In the genomic region with DNA sequence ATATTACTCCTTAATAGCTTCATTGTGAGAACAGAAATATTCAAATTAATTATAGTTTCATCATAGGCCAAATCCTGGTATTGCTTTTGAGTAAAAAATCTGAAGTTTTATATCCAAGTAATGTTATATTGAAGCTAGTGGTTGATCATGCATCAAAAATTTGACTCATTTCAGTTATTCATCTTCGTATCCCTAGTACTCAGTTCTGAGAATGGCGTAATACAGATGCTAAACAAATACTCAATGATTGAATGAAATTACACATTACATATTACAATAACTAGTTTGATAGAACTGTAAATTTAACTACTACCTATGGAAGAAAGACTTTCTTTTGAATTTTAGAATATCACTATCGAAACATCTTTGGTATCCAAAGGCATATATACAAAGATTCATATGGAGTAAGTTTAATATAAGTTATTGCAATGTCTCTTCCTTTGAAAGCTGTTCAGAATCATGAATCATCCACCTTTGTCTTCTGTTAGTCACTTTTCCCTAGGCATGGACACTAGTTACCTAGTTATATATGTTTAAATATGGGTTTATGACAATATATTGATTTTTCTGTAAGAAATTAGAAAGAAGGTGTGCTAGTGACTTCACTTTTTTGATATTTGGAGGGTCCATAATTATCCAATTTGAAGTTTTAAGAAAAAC, we compare ENCODE assay signal across 18 cellular contexts. TPM values are rescaled to one million over a fixed set of nuclear protein-coding genes. Genes with fewer than 3 reads are reported as not detected.
DNase-seq lines count a peak whose midpoint lies in the region; ATAC-seq, FAIRE-seq and TF ChIP-seq lines count a peak whose summit lies in the region.
"Had no signal": no experiment of that assay in that cellular context is flagged by ENCODE, and none has a peak within 500 bp of the region (broad histone marks: within the 10 kb centered on the region; RNA-seq: fewer than 3 reads in every experiment).

No MANE protein-coding gene starts in this region.

- H3K27me3 Mint-ChIP-seq in GM23338 (ENCODE audit: insufficient read depth, low read depth, poor library complexity): peaks cover 15% of the 10 kb centered on the region

- H3K9me3 ChIP-seq in pancreas: no peaks in the 10 kb centered on the region
- H3K9me3 ChIP-seq: SJSA1 had no signal

- 94 to 98% methylated on average over 3 of the region's 3 CpGs for WGBS in pancreas, 2 donors

- H3K27me3 ChIP-seq in GM23338 (ENCODE audit: insufficient read depth) (no peaks in the 10 kb centered on the region), foreskin keratinocyte (no peaks in the 10 kb centered on the region), pancreas (peaks cover 0 to 31% (median 2%) of the 10 kb centered on the region in 4 donors), H7 (ENCODE audit: control insufficient read depth, insufficient read depth, low read length) (no peaks in the 10 kb centered on the region)
- H3K27me3 ChIP-seq: SJSA1 had no signal

- H3K4me3 ChIP-seq in GM23338 (no peak overlapping the region), pancreas (no peak overlapping the region), H7 (ENCODE audit: insufficient read depth, low read depth, low read length) (no peak overlapping the region)
- H3K4me3 ChIP-seq: GM23248, SJSA1 had no signal

- H3K27ac Mint-ChIP-seq in GM23338: no peak overlapping the region

- CTCF ChIA-PET in RWPE1 (lab: Yijun Ruan, JAX): interaction anchor here (0.6 to 0.7 kb wide), 2 partner anchors 41 to 280 kb away, joined by 3 read pairs; no protein-coding TSS in a partner anchor

- no peaks in the 10 kb centered on the region for H3K9me2 ChIP-seq in GM23338 (ENCODE audit: insufficient read depth)

- H3K27ac ChIP-seq in GM23338 (ENCODE audit: low read depth) (no peak overlapping the region), RWPE1 (no peak overlapping the region), foreskin keratinocyte (no peak overlapping the region), pancreas (no peak overlapping the region)
- H3K27ac ChIP-seq: GM23248, SJSA1 had no signal

- H4K20me1 ChIP-seq in GM23338 (replicated peaks; ENCODE audit: insufficient read depth): no peaks in the 10 kb centered on the region

- peaks cover 23% of the 10 kb centered on the region for H3K79me2 ChIP-seq in GM23338 (replicated peaks; ENCODE audit: insufficient read depth)

- H2AFZ ChIP-seq in GM23338: no peak overlapping the region
- H2AFZ ChIP-seq: GM23248 had no signal

- H3K9me3 Mint-ChIP-seq in GM23338: no peaks in the 10 kb centered on the region; the same call in 2 of the 3 replicates

- DNase-seq in GM23338 (ENCODE audit: low spot score) (no peak), RWPE1 (ENCODE audit: low spot score) (peak; percentile 47), foreskin keratinocyte (peak in 1 of 2 donors; percentile 72), pancreas (no peak), 8988T (no peak), H7 (no peak), KG1 (lab: John Stamatoyannopoulos, UW) (no peak)
- no peak for DNase-seq in activated CD4-positive, CD25-positive, alpha-beta regulatory T cell (lab: John Stamatoyannopoulos, UW)
- DNase-seq: GDM1, GM23248, NCI-H187, NCI-H2107, NCI-H2227 treated with DMSO at 0.1 percent for 48 hours, NCI-H510A treated with DMSO at 0.1 percent for 48 hours, NCI-H774, OCI-M1 had no signal

- no peak for TF ChIP-seq CTCF in GM23338 (conservative IDR thresholded peaks at IDR 0.05; ENCODE audit: low read depth in 2 of 2)
- no peak for TF ChIP-seq CTCF in RWPE1 (conservative IDR thresholded peaks at IDR 0.05; ENCODE audit: low read depth)
- no peak for TF ChIP-seq CTCF in foreskin keratinocyte (conservative IDR thresholded peaks at IDR 0.05)
- no peak for TF ChIP-seq CTCF in pancreas (IDR thresholded peaks at IDR 0.05)

- FAIRE-seq in pancreas (lab: Jason Lieb, UNC): peak; percentile 29
- FAIRE-seq: GM19239 had no signal

- peaks cover 4% of the 10 kb centered on the region; the same call in 1 of the 2 replicates for H3F3A ChIP-seq in GM23338 (replicated peaks; ENCODE audit: low read depth)

- intact Hi-C loops in pancreas (cut with DNase I): no loop called here

- H3K4me1 ChIP-seq in GM23338 (ENCODE audit: insufficient read depth) (peaks cover 15% of the 10 kb centered on the region), foreskin keratinocyte (peaks cover 10% of the 10 kb centered on the region), pancreas (peaks cover 4 to 10% (median 9%) of the 10 kb centered on the region in 3 donors)

- POLR2A ChIA-PET in RWPE1 (lab: Yijun Ruan, JAX; ENCODE audit: low non-redundant PET): no interaction called here

- H3K36me3 ChIP-seq in GM23338 (ENCODE audit: insufficient read depth) (no peaks in the 10 kb centered on the region), pancreas (no peaks in the 10 kb centered on the region), H7 (replicated peaks; ENCODE audit: control insufficient read depth, insufficient read depth, low read length) (no peaks in the 10 kb centered on the region)
- H3K36me3 ChIP-seq: SJSA1 had no signal

- H3K36me3 Mint-ChIP-seq in GM23338 (ENCODE audit: low read depth): peaks cover 10% of the 10 kb centered on the region

- peaks cover 14% of the 10 kb centered on the region; the same call in 2 of the 3 replicates for H3K4me1 Mint-ChIP-seq in GM23338

- ATAC-seq in GM23338 (no peak), foreskin keratinocyte (peak; percentile 29), pancreas (no peak)

- 0 out of 3 replicates have a peak overlapping the region, but pooled peaks have one; percentile 95 for H3K4me3 Mint-ChIP-seq in GM23338

- H3K4me2 ChIP-seq in GM23338: peak overlapping the region; percentile 29; the same call in 1 of the 2 replicates

TF ChIP-seq in GM23338, 12 proteins besides CTCF, POLR2A, EP300 and RAD21 (continues in another document):
- TF ChIP-seq ZNF462 (CRISPR knock-in tag; IDR thresholded peaks at IDR 0.05): no peak

RNA-seq across cellular contexts. Expression of gene ZNF462, which starts 5.0 kb away (rescaled TPM):
- 87.8 and 101 TPM in 2 replicates for total RNA-seq in GM23338 (2014; rRNA removed; shearing (Covaris generic))
- polyA plus RNA-seq in GM23338 (2016; fragmentation: Nextera tagmentation; extraction: Ambion mirVana): 31.1 and 40.0 TPM in 2 replicates
- total RNA-seq in foreskin keratinocyte: 19.6 and 22.4 TPM in 2 replicates
- polyA plus RNA-seq in foreskin keratinocyte: 1.6 and 1.7 TPM in 2 replicates
- 10 to 100 TPM in 1 of 6 donors, 1 to 10 TPM in 5; 3.2 to 12.6 (median 4.9) TPM for total RNA-seq in pancreas
- 1 to 10 TPM; 1.6 to 1.7 TPM for polyA plus RNA-seq in pancreas
- 34.7 and 36.4 TPM in 2 replicates for total RNA-seq in H7 (2014; rRNA removed; shearing (Covaris generic))
